ENCODE assay signal across 25 cellular contexts in genomic region chr20:58267389-58268215, GRCh38. TPM values are rescaled to one million over a fixed set of nuclear protein-coding genes. Genes with fewer than 3 reads are reported as not detected.
A peak's percentile ranks its signal among the peaks of the same experiment; 100 is the strongest.
DNase-seq lines count a peak whose midpoint lies in the region; ATAC-seq and TF ChIP-seq lines count a peak whose summit lies in the region.
"Had no signal": no experiment of that assay in that cellular context is flagged by ENCODE, and none has a peak within 500 bp of the region (broad histone marks: within the 10 kb centered on the region; RNA-seq: fewer than 3 reads in every experiment).

No MANE protein-coding gene starts in this region.

- H3K4me3 Mint-ChIP-seq in activated naive CD8-positive, alpha-beta T cell: peak overlapping the region; percentile 11
- H3K4me3 Mint-ChIP-seq in activated naive CD8-positive, alpha-beta T cell treated with anti-CD3 and anti-CD28 coated beads for 36 hours: no peak overlapping the region
- no peak overlapping the region for H3K4me3 Mint-ChIP-seq in activated CD8-positive, alpha-beta T cell treated with anti-CD3 and anti-CD28 coated beads for 36 hours
- H3K4me3 Mint-ChIP-seq: activated B cell treated with CpG ODN at 0.5 μM for 24 hours; activated CD4-positive, alpha-beta memory T cell treated with anti-CD3 and anti-CD28 coated beads, Interleukin-2, amount 10 ng/mL, durations not matched to agents 7 days and 5 days had no signal

- CTCF ChIA-PET in activated CD8-positive, alpha-beta T cell treated with anti-CD3 and anti-CD28 coated beads for 36 hours (lab: Charles Lee): interaction anchor here (0.7 to 1.3 kb wide), 6 partner anchors 12 to 153 kb away, joined by 3 to 5 read pairs (median 3); no protein-coding TSS in a partner anchor

- no peaks in the 10 kb centered on the region for H3K9me3 Mint-ChIP-seq in activated naive CD8-positive, alpha-beta T cell (ENCODE audit: low read depth)
- H3K9me3 Mint-ChIP-seq in activated naive CD8-positive, alpha-beta T cell treated with anti-CD3 and anti-CD28 coated beads for 36 hours: no peaks in the 10 kb centered on the region
- H3K9me3 Mint-ChIP-seq in activated CD8-positive, alpha-beta T cell treated with anti-CD3 and anti-CD28 coated beads for 36 hours: no peaks in the 10 kb centered on the region
- H3K9me3 Mint-ChIP-seq: activated B cell treated with CpG ODN at 0.5 μM for 24 hours; activated CD4-positive, alpha-beta memory T cell treated with anti-CD3 and anti-CD28 coated beads, Interleukin-2, amount 10 ng/mL, durations not matched to agents 7 days and 5 days had no signal

- POLR2A ChIA-PET in activated CD8-positive, alpha-beta T cell treated with anti-CD3 and anti-CD28 coated beads for 36 hours (lab: Charles Lee): interaction anchor here (0.6 to 1.5 kb wide), 4 partner anchors 19 to 512 kb away, joined by 3 to 4 read pairs (median 3); partner anchors contain the start of gene VAPB

- intact Hi-C loops in activated CD8-positive, alpha-beta T cell treated with anti-CD3 and anti-CD28 coated beads for 36 hours (cut with micrococcal nuclease): no loop called here
- intact Hi-C loops in left colon (cut with DNase I, micrococcal nuclease): no loop called here

- H3K4me1 Mint-ChIP-seq in activated naive CD8-positive, alpha-beta T cell (ENCODE audit: low read depth): peaks cover 39% of the 10 kb centered on the region
- peaks cover 38% of the 10 kb centered on the region for H3K4me1 Mint-ChIP-seq in activated naive CD8-positive, alpha-beta T cell treated with anti-CD3 and anti-CD28 coated beads for 36 hours
- peaks cover 37% of the 10 kb centered on the region for H3K4me1 Mint-ChIP-seq in activated CD8-positive, alpha-beta T cell treated with anti-CD3 and anti-CD28 coated beads for 36 hours (ENCODE audit: low read depth)
- H3K4me1 Mint-ChIP-seq: activated B cell treated with CpG ODN at 0.5 μM for 24 hours had no signal

- H3K36me3 Mint-ChIP-seq in activated naive CD8-positive, alpha-beta T cell: peaks cover 2% of the 10 kb centered on the region
- H3K36me3 Mint-ChIP-seq in activated naive CD8-positive, alpha-beta T cell treated with anti-CD3 and anti-CD28 coated beads for 36 hours: peaks cover 34% of the 10 kb centered on the region
- H3K36me3 Mint-ChIP-seq in activated CD8-positive, alpha-beta T cell treated with anti-CD3 and anti-CD28 coated beads for 36 hours (ENCODE audit: low read depth): peaks cover 30% of the 10 kb centered on the region

- TF ChIP-seq CTCF in activated CD8-positive, alpha-beta T cell treated with anti-CD3 and anti-CD28 coated beads for 36 hours (IDR thresholded peaks at IDR 0.05): no peak

- peak overlapping the region; percentile 2 for H3K27ac Mint-ChIP-seq in activated naive CD8-positive, alpha-beta T cell
- H3K27ac Mint-ChIP-seq in activated naive CD8-positive, alpha-beta T cell treated with anti-CD3 and anti-CD28 coated beads for 36 hours: no peak overlapping the region
- H3K27ac Mint-ChIP-seq in activated CD8-positive, alpha-beta T cell treated with anti-CD3 and anti-CD28 coated beads for 36 hours: peak overlapping the region; percentile 57
- H3K27ac Mint-ChIP-seq: activated B cell treated with CpG ODN at 0.5 μM for 24 hours had no signal

- H3K27me3 Mint-ChIP-seq in activated naive CD8-positive, alpha-beta T cell: no peaks in the 10 kb centered on the region
- no peaks in the 10 kb centered on the region for H3K27me3 Mint-ChIP-seq in activated naive CD8-positive, alpha-beta T cell treated with anti-CD3 and anti-CD28 coated beads for 36 hours
- no peaks in the 10 kb centered on the region for H3K27me3 Mint-ChIP-seq in activated CD8-positive, alpha-beta T cell treated with anti-CD3 and anti-CD28 coated beads for 36 hours
- H3K27me3 Mint-ChIP-seq: activated B cell treated with CpG ODN at 0.5 μM for 24 hours; activated CD4-positive, alpha-beta memory T cell treated with anti-CD3 and anti-CD28 coated beads, Interleukin-2, amount 10 ng/mL, durations not matched to agents 7 days and 5 days had no signal

- DNase-seq in activated naive CD8-positive, alpha-beta T cell treated with anti-CD3 and anti-CD28 coated beads for 36 hours: no peak
- no peak for DNase-seq in activated CD8-positive, alpha-beta T cell treated with anti-CD3 and anti-CD28 coated beads for 36 hours
- no peak for DNase-seq in left colon
- no peak for DNase-seq in GM19238 (ENCODE audit: insufficient read length, low spot score)
- DNase-seq in NCI-H1417 (lab: John Stamatoyannopoulos, UW): no peak
- DNase-seq: ACHN; activated B cell treated with CpG ODN at 0.5 μM for 24 hours; activated CD4-positive, alpha-beta memory T cell treated with anti-CD3 and anti-CD28 coated beads, Interleukin-2, amount 10 ng/mL, durations not matched to agents 7 days and 5 days; activated naive CD4-positive, alpha-beta T cell treated with anti-CD3 and anti-CD28 coated beads, Interleukin-2, amount 50 U/mL, for 16 hours; Caco-2; DMS79; Karpas-422; mammary epithelial cell; NCI-H1048; NCI-H2029 treated with DMSO at 0.1 percent for 48 hours; NCI-H226; NCI-H748 treated with DMSO at 0.1 percent for 48 hours; psoas muscle; SK-N-SH; T1000 had no signal

- ATAC-seq in activated CD8-positive, alpha-beta T cell treated with anti-CD3 and anti-CD28 coated beads for 36 hours: peak; percentile 52
- peak; percentile 35 for ATAC-seq in left colon
- no peak for ATAC-seq in GM21528 (IDR thresholded peaks at IDR 0.05; ENCODE audit: low FRiP score, unreplicated experiment)
- ATAC-seq: psoas muscle had no signal

RNA-seq across cellular contexts. Expression of gene ANKRD60, which starts 39.1 kb away (rescaled TPM):
- not detected for total RNA-seq in activated naive CD8-positive, alpha-beta T cell treated with anti-CD3 and anti-CD28 coated beads for 36 hours
- not detected for total RNA-seq in activated CD8-positive, alpha-beta T cell treated with anti-CD3 and anti-CD28 coated beads for 36 hours
- total RNA-seq in left colon: not detected
- total RNA-seq: activated B cell treated with CpG ODN at 0.5 μM for 24 hours; activated CD4-positive, alpha-beta memory T cell treated with anti-CD3 and anti-CD28 coated beads, Interleukin-2, amount 10 ng/mL, durations not matched to agents 7 days and 5 days; Caco-2; dermis microvascular lymphatic vessel endothelial cell; H4; mammary epithelial cell; psoas muscle; ureter had no signal

RNA-seq across cellular contexts. Expression of gene RAB22A, which starts 41.9 kb away (rescaled TPM):
- total RNA-seq in activated naive CD8-positive, alpha-beta T cell treated with anti-CD3 and anti-CD28 coated beads for 36 hours: 10 to 100 TPM; 12.8 to 13.9 TPM
- 1 to 10 TPM; 8.3 to 9.0 TPM for total RNA-seq in activated CD8-positive, alpha-beta T cell treated with anti-CD3 and anti-CD28 coated beads for 36 hours
- 10 to 100 TPM; 22.4 to 27.4 TPM for total RNA-seq in left colon
